In genomic region chr16:15604460-15605390, GRCh38 we compare ENCODE assay signal across 14 cellular contexts. TPM values are rescaled to one million over a fixed set of nuclear protein-coding genes. Genes with fewer than 3 reads are reported as not detected.
DNase-seq lines count a peak whose midpoint lies in the region; ATAC-seq and TF ChIP-seq lines count a peak whose summit lies in the region.
"Had no signal": no experiment of that assay in that cellular context is flagged by ENCODE, and none has a peak within 500 bp of the region (broad histone marks: within the 10 kb centered on the region; RNA-seq: fewer than 3 reads in every experiment).

No MANE protein-coding gene starts in this region.

- H3K4me3 ChIP-seq in sigmoid colon: no peak overlapping the region
- H3K4me3 ChIP-seq: esophagus muscularis mucosa, tibial artery had no signal

- peaks cover 5% of the 10 kb centered on the region for H3K4me1 Mint-ChIP-seq in activated T-cell treated with anti-CD3 and anti-CD28 coated beads, Interleukin-2, amount 50 U/mL, for 72 hours (ENCODE audit: low read depth)
- peaks cover 20 to 23% of the 10 kb centered on the region in 2 donors for H3K4me1 Mint-ChIP-seq in natural killer cell treated with Interleukin-12 subunit alpha and Interleukin-12 subunit beta and Interleukin-15 and Interleukin-18, amount 100 ng/mL, for 72 hours (ENCODE audit: low read depth in 2 of 2)

- H3K27me3 Mint-ChIP-seq in activated T-cell treated with anti-CD3 and anti-CD28 coated beads, Interleukin-2, amount 50 U/mL, for 72 hours (ENCODE audit: low read depth): no peaks in the 10 kb centered on the region
- no peaks in the 10 kb centered on the region for H3K27me3 Mint-ChIP-seq in natural killer cell treated with Interleukin-12 subunit alpha and Interleukin-12 subunit beta and Interleukin-15 and Interleukin-18, amount 100 ng/mL, for 72 hours

- H3K36me3 Mint-ChIP-seq in activated T-cell treated with anti-CD3 and anti-CD28 coated beads, Interleukin-2, amount 50 U/mL, for 72 hours (ENCODE audit: insufficient read depth in 2 of 2): peaks cover 20 to 43% of the 10 kb centered on the region in 2 donors
- H3K36me3 Mint-ChIP-seq in natural killer cell treated with Interleukin-12 subunit alpha and Interleukin-12 subunit beta and Interleukin-15 and Interleukin-18, amount 100 ng/mL, for 72 hours: peaks cover 48% of the 10 kb centered on the region

- no peak for TF ChIP-seq POLR2A in sigmoid colon (IDR thresholded peaks at IDR 0.05)

- no peaks in the 10 kb centered on the region for H3K27me3 ChIP-seq in sigmoid colon
- H3K27me3 ChIP-seq: esophagus muscularis mucosa, tibial artery had no signal

- no peak for ATAC-seq in activated T-cell treated with anti-CD3 and anti-CD28 coated beads, Interleukin-2, amount 50 U/mL, for 72 hours (replicated peaks in 1 of 2)
- no peak for ATAC-seq in natural killer cell treated with Interleukin-12 subunit alpha and Interleukin-12 subunit beta and Interleukin-15 and Interleukin-18, amount 100 ng/mL, for 72 hours

- H3K27ac Mint-ChIP-seq in activated T-cell treated with anti-CD3 and anti-CD28 coated beads, Interleukin-2, amount 50 U/mL, for 72 hours: peak overlapping the region; percentile 27
- peak overlapping the region in 1 of 2 donors; percentile 12 for H3K27ac Mint-ChIP-seq in natural killer cell treated with Interleukin-12 subunit alpha and Interleukin-12 subunit beta and Interleukin-15 and Interleukin-18, amount 100 ng/mL, for 72 hours
- H3K27ac Mint-ChIP-seq: T-helper 1 cell treated with Interleukin-12 subunit alpha and Interleukin-12 subunit beta and Interleukin-4 antibody, amounts not matched to agents 30 μg/mL and 1 μg/mL, for 36 hours had no signal

- H3K4me1 ChIP-seq in sigmoid colon: peaks cover 0 to 6% (median 0%) of the 10 kb centered on the region in 4 donors

- no peak for DNase-seq in activated T-cell treated with anti-CD3 and anti-CD28 coated beads, Interleukin-2, amount 50 U/mL, for 72 hours
- no peak for DNase-seq in activated T-cell treated with anti-CD3 and anti-CD28 coated beads, Interleukin-2, amount 50 U/mL, for 1 hour
- DNase-seq in astrocyte of the hippocampus (ENCODE audit: low read depth, low spot score): peak; percentile 26
- DNase-seq in mesenteric fat pad (ENCODE audit: low spot score): peak; percentile 64
- DNase-seq in NCI-H524 (lab: John Stamatoyannopoulos, UW): no peak
- no peak for DNase-seq in natural killer cell treated with Interleukin-12 subunit alpha and Interleukin-12 subunit beta and Interleukin-15 and Interleukin-18, amount 100 ng/mL, for 72 hours (ENCODE audit: low spot score)
- DNase-seq in sigmoid colon: no peak
- DNase-seq: activated naive CD4-positive, alpha-beta T cell; NCI-H526 treated with DMSO at 0.1 percent for 48 hours; RPMI8226; tibial artery had no signal

- no peak for TF ChIP-seq EP300 in sigmoid colon (IDR thresholded peaks at IDR 0.05)

- H3K27ac ChIP-seq in temporal lobe (ENCODE audit: low read depth, low read length) (peak overlapping the region; percentile 21), sigmoid colon (no peak overlapping the region)
- H3K27ac ChIP-seq: esophagus muscularis mucosa, tibial artery had no signal

- no peak for TF ChIP-seq CTCF in sigmoid colon (IDR thresholded peaks at IDR 0.05)

- H3K4me3 Mint-ChIP-seq in activated T-cell treated with anti-CD3 and anti-CD28 coated beads, Interleukin-2, amount 50 U/mL, for 72 hours: no peak overlapping the region
- no peak overlapping the region for H3K4me3 Mint-ChIP-seq in natural killer cell treated with Interleukin-12 subunit alpha and Interleukin-12 subunit beta and Interleukin-15 and Interleukin-18, amount 100 ng/mL, for 72 hours
- H3K4me3 Mint-ChIP-seq: T-helper 1 cell treated with Interleukin-12 subunit alpha and Interleukin-12 subunit beta and Interleukin-4 antibody, amounts not matched to agents 30 μg/mL and 1 μg/mL, for 36 hours had no signal

- 95% methylated on average over 14 of the region's 14 CpGs for WGBS in sigmoid colon, 2 donors

- H3K36me3 ChIP-seq in sigmoid colon: peaks cover 40 to 100% (median 46%) of the 10 kb centered on the region in 4 donors

- intact Hi-C loops in sigmoid colon (cut with DNase I): no loop called here

- no peaks in the 10 kb centered on the region for H3K9me3 ChIP-seq in sigmoid colon
- H3K9me3 ChIP-seq: esophagus muscularis mucosa, tibial artery had no signal

- no peaks in the 10 kb centered on the region for H3K9me3 Mint-ChIP-seq in activated T-cell treated with anti-CD3 and anti-CD28 coated beads, Interleukin-2, amount 50 U/mL, for 72 hours
- H3K9me3 Mint-ChIP-seq in natural killer cell treated with Interleukin-12 subunit alpha and Interleukin-12 subunit beta and Interleukin-15 and Interleukin-18, amount 100 ng/mL, for 72 hours: no peaks in the 10 kb centered on the region
- H3K9me3 Mint-ChIP-seq: T-helper 1 cell treated with Interleukin-12 subunit alpha and Interleukin-12 subunit beta and Interleukin-4 antibody, amounts not matched to agents 30 μg/mL and 1 μg/mL, for 36 hours had no signal

RNA-seq across cellular contexts. Expression of gene MARF1, which starts 38.2 kb away (rescaled TPM):
- total RNA-seq in activated T-cell treated with anti-CD3 and anti-CD28 coated beads, Interleukin-2, amount 50 U/mL, for 72 hours: 10 to 100 TPM; 74.3 TPM
- total RNA-seq in mesenteric fat pad: 51.4 TPM
- total RNA-seq in temporal lobe: 27.5 TPM
- 10 to 100 TPM; 63.9 to 76.0 TPM for total RNA-seq in natural killer cell treated with Interleukin-12 subunit alpha and Interleukin-12 subunit beta and Interleukin-15 and Interleukin-18, amount 100 ng/mL, for 72 hours
- total RNA-seq in sigmoid colon: 10 to 100 TPM; 43.8 to 76.7 (median 54.8) TPM
- polyA plus RNA-seq in sigmoid colon: 10 to 100 TPM; 13.8 to 25.1 (median 13.9) TPM

RNA-seq across cellular contexts. Expression of gene NDE1, which starts 45.3 kb away (rescaled TPM):
- total RNA-seq in activated T-cell treated with anti-CD3 and anti-CD28 coated beads, Interleukin-2, amount 50 U/mL, for 72 hours: 100 to 1,000 TPM; 106 to 122 TPM
- total RNA-seq in mesenteric fat pad: 26.8 TPM
- 6.4 TPM for total RNA-seq in temporal lobe
- total RNA-seq in natural killer cell treated with Interleukin-12 subunit alpha and Interleukin-12 subunit beta and Interleukin-15 and Interleukin-18, amount 100 ng/mL, for 72 hours: 100 to 1,000 TPM in 1 of 2 donors, 10 to 100 TPM in 1; 95.0 to 151 TPM
- 10 to 100 TPM; 27.1 to 86.1 (median 35.3) TPM for total RNA-seq in sigmoid colon
- polyA plus RNA-seq in sigmoid colon: 10 to 100 TPM; 11.3 to 29.3 (median 13.8) TPM

Comparison
In these comparisons a context has a peak if more than half of its experiments do, and no peak if none do; other contexts are left out.
1. DNase-seq: peak in astrocyte of the hippocampus (single experiment) and mesenteric fat pad (single experiment); none in activated T-cell treated with anti-CD3 and anti-CD28 coated beads, Interleukin-2, amount 50 U/mL, for 72 hours (0 of 2), activated T-cell treated with anti-CD3 and anti-CD28 coated beads, Interleukin-2, amount 50 U/mL, for 1 hour (single experiment), NCI-H524 (0 of 2), natural killer cell treated with Interleukin-12 subunit alpha and Interleukin-12 subunit beta and Interleukin-15 and Interleukin-18, amount 100 ng/mL, for 72 hours (single experiment) and sigmoid colon (single experiment).